Comparison of ENCODE assay signal across 1 cellular context in genomic region chr20:20017001-20017851, GRCh38.
TF ChIP-seq lines count a peak whose summit lies in the region.

NAA20 (plus strand) TSS chr20:20017362; CDS start chr20:20017397, 35 bp downstream.

TF ChIP-seq in WTC11, 78 proteins besides CTCF, POLR2A, EP300 and RAD21 (continued from another document):
- TF ChIP-seq ZNF281 (CRISPR knock-in tag; IDR thresholded peaks at IDR 0.05) (no peak), ZMAT4 (CRISPR knock-in tag; IDR thresholded peaks at IDR 0.05) (no peak), FOXP1 (CRISPR knock-in tag; IDR thresholded peaks at IDR 0.05; ENCODE audit: borderline replicate concordance) (peak; percentile 75; the same call in 1 of the 2 replicates), ZBTB21 (CRISPR knock-in tag; IDR thresholded peaks at IDR 0.05; ENCODE audit: borderline replicate concordance) (0 out of 2 replicates have a peak, but pooled peaks have one; percentile 41), FOXK1 (CRISPR knock-in tag; IDR thresholded peaks at IDR 0.05) (peak; percentile 89), ATF3 (CRISPR knock-in tag; conservative IDR thresholded peaks at IDR 0.05) (no peak), ZNF416 (CRISPR knock-in tag; IDR thresholded peaks at IDR 0.05) (no peak), NR2C2 (CRISPR knock-in tag; IDR thresholded peaks at IDR 0.05) (peak; percentile 95), E2F5 (CRISPR knock-in tag; IDR thresholded peaks at IDR 0.05) (peak; percentile 80), NFYB (CRISPR knock-in tag; conservative IDR thresholded peaks at IDR 0.05; ENCODE audit: low read depth) (0 out of 2 replicates have a peak, but pooled peaks have one; percentile 26)
- TF ChIP-seq, protein P1, sequence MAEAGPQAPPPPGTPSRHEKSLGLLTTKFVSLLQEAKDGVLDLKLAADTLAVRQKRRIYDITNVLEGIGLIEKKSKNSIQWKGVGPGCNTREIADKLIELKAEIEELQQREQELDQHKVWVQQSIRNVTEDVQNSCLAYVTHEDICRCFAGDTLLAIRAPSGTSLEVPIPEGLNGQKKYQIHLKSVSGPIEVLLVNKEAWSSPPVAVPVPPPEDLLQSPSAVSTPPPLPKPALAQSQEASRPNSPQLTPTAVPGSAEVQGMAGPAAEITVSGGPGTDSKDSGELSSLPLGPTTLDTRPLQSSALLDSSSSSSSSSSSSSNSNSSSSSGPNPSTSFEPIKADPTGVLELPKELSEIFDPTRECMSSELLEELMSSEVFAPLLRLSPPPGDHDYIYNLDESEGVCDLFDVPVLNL (CRISPR knock-in tag; IDR thresholded peaks at IDR 0.05; ENCODE audit: borderline replicate concordance, low read depth) = peak; percentile 32; the same call in 1 of the 2 replicates
- TF ChIP-seq, protein P2, sequence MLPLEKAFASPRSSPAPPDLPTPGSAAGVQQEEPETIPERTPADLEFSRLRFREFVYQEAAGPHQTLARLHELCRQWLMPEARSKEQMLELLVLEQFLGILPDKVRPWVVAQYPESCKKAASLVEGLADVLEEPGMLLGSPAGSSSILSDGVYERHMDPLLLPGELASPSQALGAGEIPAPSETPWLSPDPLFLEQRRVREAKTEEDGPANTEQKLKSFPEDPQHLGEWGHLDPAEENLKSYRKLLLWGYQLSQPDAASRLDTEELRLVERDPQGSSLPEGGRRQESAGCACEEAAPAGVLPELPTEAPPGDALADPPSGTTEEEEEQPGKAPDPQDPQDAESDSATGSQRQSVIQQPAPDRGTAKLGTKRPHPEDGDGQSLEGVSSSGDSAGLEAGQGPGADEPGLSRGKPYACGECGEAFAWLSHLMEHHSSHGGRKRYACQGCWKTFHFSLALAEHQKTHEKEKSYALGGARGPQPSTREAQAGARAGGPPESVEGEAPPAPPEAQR (CRISPR knock-in tag; IDR thresholded peaks at IDR 0.05) = no peak
- TF ChIP-seq, protein P3, sequence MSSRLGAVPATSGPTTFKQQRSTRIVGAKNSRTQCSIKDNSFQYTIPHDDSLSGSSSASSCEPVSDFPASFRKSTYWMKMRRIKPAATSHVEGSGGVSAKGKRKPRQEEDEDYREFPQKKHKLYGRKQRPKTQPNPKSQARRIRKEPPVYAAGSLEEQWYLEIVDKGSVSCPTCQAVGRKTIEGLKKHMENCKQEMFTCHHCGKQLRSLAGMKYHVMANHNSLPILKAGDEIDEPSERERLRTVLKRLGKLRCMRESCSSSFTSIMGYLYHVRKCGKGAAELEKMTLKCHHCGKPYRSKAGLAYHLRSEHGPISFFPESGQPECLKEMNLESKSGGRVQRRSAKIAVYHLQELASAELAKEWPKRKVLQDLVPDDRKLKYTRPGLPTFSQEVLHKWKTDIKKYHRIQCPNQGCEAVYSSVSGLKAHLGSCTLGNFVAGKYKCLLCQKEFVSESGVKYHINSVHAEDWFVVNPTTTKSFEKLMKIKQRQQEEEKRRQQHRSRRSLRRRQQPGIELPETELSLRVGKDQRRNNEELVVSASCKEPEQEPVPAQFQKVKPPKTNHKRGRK (CRISPR knock-in tag; IDR thresholded peaks at IDR 0.05; ENCODE audit: borderline replicate concordance) = no peak
- TF ChIP-seq, protein P4, sequence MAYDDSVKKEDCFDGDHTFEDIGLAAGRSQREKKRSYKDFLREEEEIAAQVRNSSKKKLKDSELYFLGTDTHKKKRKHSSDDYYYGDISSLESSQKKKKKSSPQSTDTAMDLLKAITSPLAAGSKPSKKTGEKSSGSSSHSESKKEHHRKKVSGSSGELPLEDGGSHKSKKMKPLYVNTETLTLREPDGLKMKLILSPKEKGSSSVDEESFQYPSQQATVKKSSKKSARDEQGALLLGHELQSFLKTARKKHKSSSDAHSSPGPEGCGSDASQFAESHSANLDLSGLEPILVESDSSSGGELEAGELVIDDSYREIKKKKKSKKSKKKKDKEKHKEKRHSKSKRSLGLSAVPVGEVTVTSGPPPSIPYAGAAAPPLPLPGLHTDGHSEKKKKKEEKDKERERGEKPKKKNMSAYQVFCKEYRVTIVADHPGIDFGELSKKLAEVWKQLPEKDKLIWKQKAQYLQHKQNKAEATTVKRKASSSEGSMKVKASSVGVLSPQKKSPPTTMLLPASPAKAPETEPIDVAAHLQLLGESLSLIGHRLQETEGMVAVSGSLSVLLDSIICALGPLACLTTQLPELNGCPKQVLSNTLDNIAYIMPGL (CRISPR knock-in tag; IDR thresholded peaks at IDR 0.05) = peak; percentile 84; the same call in 1 of the 2 replicates
